ENCODE assay signal across 8 cellular contexts in genomic region chr14:31207746-31208545, GRCh38. TPM values are rescaled to one million over a fixed set of nuclear protein-coding genes. Genes with fewer than 3 reads are reported as not detected.
DNase-seq lines count a peak whose midpoint lies in the region; ATAC-seq and TF ChIP-seq lines count a peak whose summit lies in the region.

TSS of gene HECTD1 (minus strand) at chr14:31207793. CDS start at chr14:31205936, 1,857 bp downstream.

- no peaks in the 10 kb centered on the region for H3F3A ChIP-seq in OCI-LY1 (ENCODE audit: insufficient read depth, low read length)

- H3K79me2 ChIP-seq in OCI-LY1 (ENCODE audit: insufficient read depth, low read length) = peaks cover 35% of the 10 kb centered on the region

- peak within 1 kb of the TSS; percentile 18; the same call in 1 of the 2 replicates for H2AFZ ChIP-seq in OCI-LY1 (ENCODE audit: low read length)

- H3K27me3 ChIP-seq in HUES48 (ENCODE audit: control insufficient read depth, insufficient read depth, low read length) = no peaks in the 10 kb centered on the region
- no peaks in the 10 kb centered on the region for H3K27me3 ChIP-seq in OCI-LY1 (ENCODE audit: insufficient read depth, low read length)

- intact Hi-C loops in mucosa of descending colon (cut with DNase I, micrococcal nuclease) = no loop called here

- peaks cover 19% of the 10 kb centered on the region for H3K36me3 ChIP-seq in HUES48 (ENCODE audit: control insufficient read depth, insufficient read depth, low read length)
- H3K36me3 ChIP-seq in OCI-LY1 (ENCODE audit: insufficient read depth, low read length) = peaks cover 24% of the 10 kb centered on the region
- peaks cover 3% of the 10 kb centered on the region for H3K36me3 ChIP-seq in mucosa of descending colon (ENCODE audit: low read depth)

- H3K9me2 ChIP-seq in OCI-LY1 (ENCODE audit: low read depth, low read length) = no peaks in the 10 kb centered on the region

- peak within 1 kb of the TSS; percentile 97 for H3K9ac ChIP-seq in HUES48 (ENCODE audit: low read depth, low read length)
- peak within 1 kb of the TSS; percentile 84 for H3K9ac ChIP-seq in OCI-LY1 (ENCODE audit: low read length)

- peak within 1 kb of the TSS; percentile 98 for H3K27ac ChIP-seq in HUES48 (ENCODE audit: low read depth, low read length)
- peak within 1 kb of the TSS; percentile 94 for H3K27ac ChIP-seq in OCI-LY1 (ENCODE audit: low read depth, low read length, poor library complexity, severe bottlenecking)

- DNase-seq in DMS 273 (lab: John Stamatoyannopoulos, UW; ENCODE audit: unreplicated experiment) (peak; percentile 95), epidermal melanocyte (ENCODE audit: insufficient read length, low spot score) (peak; percentile 90), mucosa of descending colon (peak; percentile 93 to 95 (median 93))
- DNase-seq in activated CD8-positive, alpha-beta memory T cell treated with anti-CD3 and anti-CD28 coated beads, Interleukin-2, amount 50 U/mL, for 4 hours = peak; percentile 89
- peak; percentile 82 for DNase-seq in stimulated activated CD8-positive, alpha-beta memory T cell treated with anti-CD3 and anti-CD28 coated beads, Interleukin-4, amount 100 ng/mL, for 24 hours (ENCODE audit: low read depth)

- peak within 1 kb of the TSS; percentile 98 for H3K4me2 ChIP-seq in OCI-LY1 (ENCODE audit: low read length)

- H3K4me1 ChIP-seq in HUES48 (ENCODE audit: control insufficient read depth, insufficient read depth, low read length) (peaks cover 16% of the 10 kb centered on the region), OCI-LY1 (ENCODE audit: insufficient read depth, low read length, severe bottlenecking) (peaks cover 28% of the 10 kb centered on the region), mucosa of descending colon (ENCODE audit: low read depth) (peaks cover 14% of the 10 kb centered on the region)

- H3K4me3 ChIP-seq in HUES48 (ENCODE audit: low read depth, low read length) = peak within 1 kb of the TSS; percentile 94
- H3K4me3 ChIP-seq in OCI-LY1 (ENCODE audit: low read depth, low read length, poor library complexity, severe bottlenecking) = peak within 1 kb of the TSS; percentile 90
- H3K4me3 ChIP-seq in mucosa of descending colon = peak within 1 kb of the TSS; percentile 95

- peak; percentile 75 for ATAC-seq in GM21423 (IDR thresholded peaks at IDR 0.05; ENCODE audit: unreplicated experiment)
- peak; percentile 91 for ATAC-seq in mucosa of descending colon

- no peaks in the 10 kb centered on the region for H4K20me1 ChIP-seq in OCI-LY1 (ENCODE audit: insufficient read depth, low read length)

- TF ChIP-seq CTCF in OCI-LY1 (IDR thresholded peaks at IDR 0.05; ENCODE audit: low read length) (peak; percentile 59), mucosa of descending colon (IDR thresholded peaks at IDR 0.05) (peak; percentile 93)

- no peaks in the 10 kb centered on the region for H3K9me3 ChIP-seq in HUES48 (ENCODE audit: control insufficient read depth, insufficient read depth, low read length)
- no peaks in the 10 kb centered on the region for H3K9me3 ChIP-seq in OCI-LY1 (ENCODE audit: low read length)
- no peaks in the 10 kb centered on the region for H3K9me3 ChIP-seq in mucosa of descending colon

RNA-seq across cellular contexts. Expression of gene HECTD1, which starts in this region (rescaled TPM):
- 100 to 1,000 TPM; 124 to 160 (median 140) TPM for total RNA-seq in mucosa of descending colon

Comparison
In these comparisons a context has a peak if more than half of its experiments do, and no peak if none do; other contexts are left out.
1. Peak in every context shown above with its lines: DNase-seq, ATAC-seq, H3K4me3 ChIP-seq and H3K27ac ChIP-seq.